Comparison of ENCODE assay signal across 29 cellular contexts in genomic region chr13:113560645-113561416, GRCh38. TPM values are rescaled to one million over a fixed set of nuclear protein-coding genes. Genes with fewer than 3 reads are reported as not detected.
A peak's percentile ranks its signal among the peaks of the same experiment; 100 is the strongest.
DNase-seq lines count a peak whose midpoint lies in the region; ATAC-seq, FAIRE-seq and TF ChIP-seq lines count a peak whose summit lies in the region.
"Had no signal": no experiment of that assay in that cellular context is flagged by ENCODE, and none has a peak within 500 bp of the region (broad histone marks: within the 10 kb centered on the region; RNA-seq: fewer than 3 reads in every experiment).

No MANE protein-coding gene starts in this region.

- H3K9me3 ChIP-seq in right atrium auricular region, result no peaks in the 10 kb centered on the region
- H3K9me3 ChIP-seq: adrenal gland, body of pancreas, prostate gland, sigmoid colon, SJCRH30 had no signal

- H3K27ac ChIP-seq in right atrium auricular region, result no peak overlapping the region
- H3K27ac ChIP-seq: adrenal gland, body of pancreas, prostate gland, sigmoid colon, SJCRH30 had no signal

- H3K27me3 Mint-ChIP-seq in osteocyte (ENCODE audit: unreplicated experiment), result no peaks in the 10 kb centered on the region
- H3K27me3 Mint-ChIP-seq: activated CD8-positive, alpha-beta T cell treated with anti-CD3 and anti-CD28 coated beads for 36 hours had no signal

- intact Hi-C loops in left cardiac atrium (cut with DNase I), result loop anchor here (5.0 to 10.0 kb wide), 2 partner anchors 104 to 106 kb away; partner anchors contain the start of gene ADPRHL1 (in 1 of the 2)

- H3K36me3 ChIP-seq in right atrium auricular region, result no peaks in the 10 kb centered on the region
- H3K36me3 ChIP-seq: adrenal gland, prostate gland, sigmoid colon, SJCRH30 had no signal

- FAIRE-seq in GM12891 (lab: Jason Lieb, UNC), result no peak
- FAIRE-seq: K562 had no signal

- no peaks in the 10 kb centered on the region for H3K36me3 Mint-ChIP-seq in osteocyte (ENCODE audit: unreplicated experiment)
- H3K36me3 Mint-ChIP-seq: memory B cell had no signal

- TF ChIP-seq CTCF in right atrium auricular region (IDR thresholded peaks at IDR 0.05) (no peak), osteocyte (IDR thresholded peaks at IDR 0.05) (no peak)

- no peaks in the 10 kb centered on the region for H3K27me3 ChIP-seq in right atrium auricular region
- H3K27me3 ChIP-seq: adrenal gland, body of pancreas, sigmoid colon, SJCRH30 had no signal

- TF ChIP-seq POLR2A in GM12891 (IDR thresholded peaks at IDR 0.05; ENCODE audit: low read depth, low read length), result no peak

- ATAC-seq in left cardiac atrium, result no peak
- ATAC-seq: activated CD8-positive, alpha-beta T cell treated with anti-CD3 and anti-CD28 coated beads for 36 hours; body of pancreas; K562 had no signal

- no peak overlapping the region for H3K4me3 ChIP-seq in right atrium auricular region
- H3K4me3 ChIP-seq: adrenal gland, body of pancreas, K562, prostate gland, sigmoid colon, SJCRH30 had no signal

- peak; percentile 54 for DNase-seq in right atrium auricular region (ENCODE audit: low spot score)
- no peak for DNase-seq in left cardiac atrium
- DNase-seq in iPS-NIHi11 (ENCODE audit: low spot score), result peak; percentile 12
- DNase-seq in osteocyte (ENCODE audit: extremely low spot score, unreplicated experiment), result peak; percentile 74
- no peak for DNase-seq in SIG-M5 (lab: John Stamatoyannopoulos, UW)
- DNase-seq in GM12891 (ENCODE audit: insufficient read length, low spot score), result no peak
- DNase-seq in RKO (ENCODE audit: low spot score), result no peak
- DNase-seq in stimulated activated CD4-positive, alpha-beta T cell treated with anti-CD3 and anti-CD28 coated beads, Interleukin-4, amount 100 ng/mL, for 4 hours, result no peak
- DNase-seq: ACHN; activated CD8-positive, alpha-beta T cell treated with anti-CD3 and anti-CD28 coated beads for 36 hours; activated naive CD4-positive, alpha-beta T cell; activated T-cell treated with anti-CD3 and anti-CD28 coated beads, Interleukin-2, amount 50 U/mL, for 1 hour; body of pancreas; DMS153; effector CD8-positive, alpha-beta T cell; erythroblast; kidney glomerular epithelial cell; NCI-H1105 treated with DMSO at 0.1 percent for 48 hours; NCI-H1930; NCI-H524 treated with DMSO at 0.1 percent for 48 hours; NK-92 treated with Interleukin-12 subunit alpha and Interleukin-12 subunit beta, amount 100 ng/mL, for 24 hours; sigmoid colon; SJCRH30; stimulated activated naive CD4-positive, alpha-beta T cell treated with Interleukin-2 at 50 U/mL for 16 hours; T-helper 1 cell had no signal

- peaks cover 6% of the 10 kb centered on the region for H3K4me1 Mint-ChIP-seq in osteocyte (ENCODE audit: unreplicated experiment)

- H3K9me3 Mint-ChIP-seq in osteocyte (ENCODE audit: unreplicated experiment), result no peaks in the 10 kb centered on the region
- H3K9me3 Mint-ChIP-seq: activated CD8-positive, alpha-beta T cell treated with anti-CD3 and anti-CD28 coated beads for 36 hours; memory B cell had no signal

- H3K4me3 Mint-ChIP-seq in osteocyte (ENCODE audit: unreplicated experiment), result no peak overlapping the region
- H3K4me3 Mint-ChIP-seq: activated CD8-positive, alpha-beta T cell treated with anti-CD3 and anti-CD28 coated beads for 36 hours; memory B cell had no signal

- H3K27ac Mint-ChIP-seq in osteocyte (ENCODE audit: unreplicated experiment), result no peak overlapping the region
- H3K27ac Mint-ChIP-seq: activated CD8-positive, alpha-beta T cell treated with anti-CD3 and anti-CD28 coated beads for 36 hours; memory B cell had no signal

- H3K4me1 ChIP-seq in right atrium auricular region, result no peaks in the 10 kb centered on the region
- H3K4me1 ChIP-seq: adrenal gland, body of pancreas, prostate gland, SJCRH30 had no signal

TF ChIP-seq in GM12891, 5 proteins besides CTCF, POLR2A, EP300 and RAD21:
- TF ChIP-seq TAF1 (IDR thresholded peaks at IDR 0.05; ENCODE audit: low read depth, low read length) (no peak), PAX5 (IDR thresholded peaks at IDR 0.05; ENCODE audit: insufficient read depth, low read length, severe bottlenecking) (no peak), SPI1 (IDR thresholded peaks at IDR 0.05; ENCODE audit: low read depth, low read length) (no peak), POU2F2 (IDR thresholded peaks at IDR 0.05; ENCODE audit: low read depth, low read length) (no peak), POLR2AphosphoS5 (IDR thresholded peaks at IDR 0.05; ENCODE audit: low read depth, low read length) (no peak)

RNA-seq across cellular contexts. Expression of gene TFDP1, which starts 23.7 kb away (rescaled TPM):
- total RNA-seq in right atrium auricular region (10 to 100 TPM; 34.4 to 40.4 TPM), left cardiac atrium (10 to 100 TPM; 48.3 to 57.1 TPM), osteocyte (66.9 and 72.1 TPM in 2 replicates)
- polyA plus RNA-seq in GM12891 (2012; ENCODE audit: low read depth, missing spikeins), result 85.5 TPM

Comparison
In these comparisons a context has a peak if more than half of its experiments do, and no peak if none do; other contexts are left out.
1. DNase-seq: peak in right atrium auricular region (single experiment), iPS-NIHi11 (single experiment) and osteocyte (single experiment); none in left cardiac atrium (single experiment), SIG-M5 (single experiment), GM12891 (single experiment), RKO (single experiment) and stimulated activated CD4-positive, alpha-beta T cell treated with anti-CD3 and anti-CD28 coated beads, Interleukin-4, amount 100 ng/mL, for 4 hours (0 of 2).